34 cellular contexts compared by ENCODE assay signal in genomic region chr5:109180668-109181067, GRCh38.
"Had no signal": no experiment of that assay in that cellular context is flagged by ENCODE, and none has a peak within 500 bp of the region (broad histone marks: within the 10 kb centered on the region; RNA-seq: fewer than 3 reads in every experiment).

No MANE protein-coding gene starts in this region.

- H3K9ac ChIP-seq: KMS-11 had no signal

- DNase-seq: Karpas-422, Kasumi-1, MG63, MM.1S, MV-4-11, NCI-H1048, NCI-H1092, NCI-H1092 treated with DMSO at 0.1 percent for 48 hours, NCI-H1105, NCI-H1105 treated with DMSO at 0.1 percent for 48 hours, NCI-H1417, NCI-H1417 treated with DMSO at 0.1 percent for 48 hours, NCI-H1436, NCI-H1436 treated with DMSO at 0.1 percent for 48 hours, NCI-H146, NCI-H1694, NCI-H1694 treated with DMSO at 0.1 percent for 48 hours, NCI-H187, NCI-H187 treated with DMSO at 0.1 percent for 48 hours, NCI-H1930, NCI-H2029, NCI-H2029 treated with DMSO at 0.1 percent for 48 hours, NCI-H2081, NCI-H2081 treated with DMSO at 0.1 percent for 48 hours, NCI-H2107, NCI-H2171, NCI-H2171 treated with DMSO at 0.1 percent for 48 hours, NCI-H2227 treated with DMSO at 0.1 percent for 48 hours, NCI-H226, NCI-H345, NCI-H446, NCI-H446 treated with DMSO at 0.1 percent for 48 hours, NCI-H510A had no signal

- H3K27ac ChIP-seq: KMS-11 had no signal

- H3K36me3 ChIP-seq: MG63 had no signal

- H3K27me3 ChIP-seq: MG63 had no signal

- H3K4me3 ChIP-seq: MG63 had no signal
